8 cellular contexts compared by ENCODE assay signal in genomic region chr9:15299374-15299939, GRCh38. TPM values are rescaled to one million over a fixed set of nuclear protein-coding genes. Genes with fewer than 3 reads are reported as not detected.
DNase-seq lines count a peak whose midpoint lies in the region; ATAC-seq, FAIRE-seq and TF ChIP-seq lines count a peak whose summit lies in the region.

No MANE protein-coding gene starts in this region.

- POLR2A ChIA-PET in endothelial cell of umbilical vein (lab: Charles Lee) = no interaction called here

- FAIRE-seq in endothelial cell of umbilical vein (lab: Jason Lieb, UNC) = peak; percentile 42

- no peak overlapping the region for H3K4me3 ChIP-seq in endothelial cell of umbilical vein (replicated peaks in 1 of 3; ENCODE audit: insufficient read depth in 1 of 3, low read depth in 1 of 3, low read length in 3 of 3)
- H3K4me3 ChIP-seq in aorta (ENCODE audit: low read length in 2 of 2) = no peak overlapping the region
- no peak overlapping the region for H3K4me3 ChIP-seq in breast epithelium

- intact Hi-C loops in endothelial cell of umbilical vein (cut with micrococcal nuclease) (no loop called here), aorta (cut with DNase I) (loop anchor here (10.0 kb wide), 2 partner anchors 55 to 185 kb away; no protein-coding TSS in a partner anchor), breast epithelium (cut with DNase I; ENCODE audit: low total_unique reads) (no loop called here), Calu3 (cut with micrococcal nuclease; ENCODE audit: unreplicated experiment) (no loop called here)

- H3K4me1 ChIP-seq in endothelial cell of umbilical vein (ENCODE audit: control insufficient read depth, extremely low read depth, insufficient read depth, low read length) = peaks cover 9% of the 10 kb centered on the region
- H3K4me1 ChIP-seq in aorta (ENCODE audit: control insufficient read depth in 1 of 2, insufficient read depth in 2 of 2, low read length in 2 of 2) = peaks cover 0 to 4% of the 10 kb centered on the region in 2 donors
- no peaks in the 10 kb centered on the region for H3K4me1 ChIP-seq in breast epithelium

- no peaks in the 10 kb centered on the region for H3K4me1 Mint-ChIP-seq in Calu3 (ENCODE audit: low read depth, unreplicated experiment)

- H3K27me3 Mint-ChIP-seq in Calu3 (ENCODE audit: unreplicated experiment) = no peaks in the 10 kb centered on the region

- no peak overlapping the region for H3K4me2 ChIP-seq in endothelial cell of umbilical vein (ENCODE audit: insufficient read depth, low read length)

- no peak for TF ChIP-seq POLR2A in endothelial cell of umbilical vein (IDR thresholded peaks at IDR 0.05; ENCODE audit: low read depth, low read length)
- TF ChIP-seq POLR2A in breast epithelium (IDR thresholded peaks at IDR 0.05) = no peak

- peaks cover 18% of the 10 kb centered on the region for H3K36me3 Mint-ChIP-seq in Calu3 (ENCODE audit: insufficient read depth, unreplicated experiment)

- H3K27me3 ChIP-seq in endothelial cell of umbilical vein (ENCODE audit: control insufficient read depth in 2 of 2, insufficient read depth in 2 of 2, low read length in 2 of 2) (no peaks in the 10 kb centered on the region), aorta (ENCODE audit: control insufficient read depth in 1 of 2, insufficient read depth in 2 of 2, low read length in 1 of 2) (no peaks in the 10 kb centered on the region), breast epithelium (no peaks in the 10 kb centered on the region)

- no TSS peak for BruUV-seq in endothelial cell of umbilical vein (replicated peaks; lab: Mats Ljungman, UMichigan)
- no TSS peak for BruUV-seq in Calu3 (replicated peaks; lab: Mats Ljungman, UMichigan)

- H3K4me3 Mint-ChIP-seq in Calu3 (ENCODE audit: low read depth, unreplicated experiment) = no peak overlapping the region

- peak; percentile 87 for ATAC-seq in HG02642 (IDR thresholded peaks at IDR 0.05; ENCODE audit: poor library complexity, unreplicated experiment)
- no peak for ATAC-seq in aorta (ENCODE audit: low FRiP score)

- H3K9me3 ChIP-seq in endothelial cell of umbilical vein (replicated peaks; ENCODE audit: control insufficient read depth, insufficient read depth, low read length) (no peaks in the 10 kb centered on the region), aorta (ENCODE audit: control insufficient read depth, low read length) (no peaks in the 10 kb centered on the region), breast epithelium (no peaks in the 10 kb centered on the region)

- peaks cover 3% of the 10 kb centered on the region for H3K9me3 Mint-ChIP-seq in Calu3 (ENCODE audit: low read depth, unreplicated experiment)

- dilution Hi-C loops in endothelial cell of umbilical vein (cut with MboI; ENCODE audit: extremely low pct_ligation_motif_present, low sequenced_read_pairs) = no loop called here

- TF ChIP-seq CTCF in GM13976 (IDR thresholded peaks at IDR 0.05; ENCODE audit: borderline replicate concordance, control extremely low read depth, extremely low read depth, insufficient read depth, missing control alignments) = no peak
- no peak for TF ChIP-seq CTCF in endothelial cell of umbilical vein (IDR thresholded peaks at IDR 0.05; ENCODE audit: extremely low read depth in 1 of 2, insufficient read depth in 1 of 2, low read depth in 1 of 2, low read length in 2 of 2)
- TF ChIP-seq CTCF in breast epithelium (IDR thresholded peaks at IDR 0.05) = no peak
- no peak for TF ChIP-seq CTCF in Calu3 (IDR thresholded peaks at IDR 0.05; ENCODE audit: unreplicated experiment)

- CTCF ChIA-PET in endothelial cell of umbilical vein (lab: Charles Lee) = no interaction called here
- CTCF ChIA-PET in Calu3 (lab: Charles Lee) = no interaction called here

- in situ Hi-C loops in GM13976 (cut with MboI; ENCODE audit: low sequenced_read_pairs, unreplicated experiment) = loop anchor here (25.0 kb wide), 1 partner anchor 113 kb away; the partner anchor contains the start of gene SNAPC3

- H3K36me3 ChIP-seq in endothelial cell of umbilical vein (ENCODE audit: control insufficient read depth in 2 of 2, extremely low read depth in 1 of 2, insufficient read depth in 2 of 2, low read length in 2 of 2) (no peaks in the 10 kb centered on the region), aorta (ENCODE audit: control insufficient read depth in 1 of 2, insufficient read depth in 2 of 2, low read length in 1 of 2) (peaks cover 0 to 3% of the 10 kb centered on the region in 2 donors), breast epithelium (no peaks in the 10 kb centered on the region)

- H3K27ac Mint-ChIP-seq in Calu3 (ENCODE audit: unreplicated experiment) = no peak overlapping the region

- H3K9ac ChIP-seq in endothelial cell of umbilical vein (replicated peaks; ENCODE audit: extremely low read depth, insufficient read depth, low read length) = no peak overlapping the region

- H2AFZ ChIP-seq in endothelial cell of umbilical vein (ENCODE audit: low read depth, low read length) = no peak overlapping the region

- H3K27ac ChIP-seq in endothelial cell of umbilical vein (ENCODE audit: insufficient read depth, low read depth, low read length) (no peak overlapping the region), aorta (ENCODE audit: low read depth in 1 of 2, low read length in 2 of 2) (peak overlapping the region in 1 of 2 donors; percentile 5), breast epithelium (no peak overlapping the region)

- no peaks in the 10 kb centered on the region for H3K79me2 ChIP-seq in endothelial cell of umbilical vein (ENCODE audit: control insufficient read depth, insufficient read depth, low read length)

- peak; percentile 36 for DNase-seq in GM13976 (ENCODE audit: low spot score)
- peak; percentile 49 for DNase-seq in UCSD-AML1 (lab: John Stamatoyannopoulos, UW; ENCODE audit: unreplicated experiment)
- DNase-seq in endothelial cell of umbilical vein (ENCODE audit: low read depth, low spot score) = no peak
- DNase-seq in aorta = no peak
- DNase-seq in breast epithelium (ENCODE audit: low spot score in 2 of 2) = no peak
- no peak for DNase-seq in NCI-H510A treated with DMSO at 0.1 percent for 48 hours (lab: John Stamatoyannopoulos, UW)
- no peak for DNase-seq in Calu3

- no peaks in the 10 kb centered on the region for H3K9me1 ChIP-seq in endothelial cell of umbilical vein (replicated peaks; ENCODE audit: control insufficient read depth, extremely low read depth, insufficient read depth, low read length)

- 76 to 93% methylated on average over 6 of the region's 6 CpGs for WGBS in aorta, 2 donors

- no peaks in the 10 kb centered on the region for H4K20me1 ChIP-seq in endothelial cell of umbilical vein (replicated peaks; ENCODE audit: control insufficient read depth, extremely low read depth, insufficient read depth, low read length)

TF ChIP-seq in endothelial cell of umbilical vein, 7 proteins besides CTCF, POLR2A, EP300 and RAD21:
- TF ChIP-seq FOS (IDR thresholded peaks at IDR 0.05; ENCODE audit: borderline replicate concordance, insufficient read depth, low read length) (no peak), POLR2AphosphoS5 (IDR thresholded peaks at IDR 0.05; ENCODE audit: insufficient read depth, low read depth, low read length) (no peak), GATA2 (IDR thresholded peaks at IDR 0.05; ENCODE audit: insufficient read depth, insufficient read length, low read depth, low read length) (no peak), MYC (IDR thresholded peaks at IDR 0.05; ENCODE audit: low read depth, low read length) (no peak), MAX (IDR thresholded peaks at IDR 0.05; ENCODE audit: insufficient read depth, insufficient read length) (no peak), JUN (IDR thresholded peaks at IDR 0.05; ENCODE audit: borderline replicate concordance, insufficient read depth, insufficient read length, low read depth) (no peak), EZH2 (IDR thresholded peaks at IDR 0.05; ENCODE audit: borderline replicate concordance, low read depth, low read length, severe bottlenecking) (no peak)

RNA-seq across cellular contexts. Expression of gene TTC39B, which starts 7.6 kb away (rescaled TPM):
- total RNA-seq in endothelial cell of umbilical vein = 5.4 and 6.8 TPM in 2 replicates
- polyA plus RNA-seq in endothelial cell of umbilical vein = 0.64 and 1.0 TPM in 2 replicates
- 0.97 and 1.1 TPM in 2 replicates for polyA plus RNA-seq in endothelial cell of umbilical vein (2011; cell fraction: cytosol; rRNA removed)
- 6.7 and 7.6 TPM in 2 replicates for polyA plus RNA-seq in endothelial cell of umbilical vein (2011; cell fraction: nucleus; rRNA removed)
- 5.3 and 6.9 TPM in 2 replicates for polyA plus RNA-seq in endothelial cell of umbilical vein (2012)
- polyA minus RNA-seq in endothelial cell of umbilical vein = 5.3 and 7.4 TPM in 2 replicates
- 0.31 TPM for polyA minus RNA-seq in endothelial cell of umbilical vein (2011; cell fraction: cytosol; rRNA and poly(A)+ RNA removed)
- 9.8 and 14.4 TPM in 2 replicates for polyA minus RNA-seq in endothelial cell of umbilical vein (2011; cell fraction: nucleus; rRNA and poly(A)+ RNA removed)
- total RNA-seq in aorta = 10 to 100 TPM; 35.2 to 40.8 TPM
- 10 to 100 TPM in 1 of 2 donors, 1 to 10 TPM in 1; 6.1 to 18.3 TPM for polyA plus RNA-seq in aorta
- total RNA-seq in breast epithelium = 10 to 100 TPM in 2 of 3 donors, 1 to 10 TPM in 1; 6.2 to 14.8 (median 14.4) TPM
- 6.0 and 7.5 TPM in 2 replicates for total RNA-seq in Calu3 (2022)

Comparison
In these comparisons a context has a peak if more than half of its experiments do, and no peak if none do; other contexts are left out.
1. DNase-seq: peak in GM13976 (single experiment) and UCSD-AML1 (single experiment); none in endothelial cell of umbilical vein (single experiment), aorta (0 of 2), breast epithelium (0 of 2), NCI-H510A treated with DMSO at 0.1 percent for 48 hours (single experiment) and Calu3 (single experiment).
2. intact Hi-C loops: an anchor here in aorta (10.0 kb wide); none called in endothelial cell of umbilical vein, breast epithelium and Calu3.